ENCODE assay signal across 1 cellular context in the genomic region with DNA sequence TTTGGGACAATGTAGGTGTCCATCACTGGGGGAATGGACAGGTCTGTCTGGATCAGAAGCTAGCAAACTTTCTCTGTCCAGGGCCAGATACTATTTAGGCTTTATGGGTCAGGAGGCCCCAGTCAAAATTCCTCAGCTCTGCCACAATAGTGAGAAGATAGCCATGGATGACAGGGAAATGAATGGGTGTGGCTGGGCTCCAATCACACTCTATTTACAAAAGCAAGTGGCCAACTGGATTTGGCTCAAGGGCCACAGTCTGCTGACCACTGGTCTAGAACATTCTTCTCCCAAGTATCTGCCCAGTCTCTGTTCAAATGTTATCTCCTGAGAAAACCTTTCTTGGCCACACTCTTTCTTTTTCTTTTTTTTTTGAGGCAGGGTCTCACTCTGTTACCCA.
TF ChIP-seq lines count a peak whose summit lies in the region.

No MANE protein-coding gene starts in this region.

TF ChIP-seq in HepG2, 621 proteins besides CTCF, POLR2A, EP300 and RAD21:
- TF ChIP-seq, protein P1, sequence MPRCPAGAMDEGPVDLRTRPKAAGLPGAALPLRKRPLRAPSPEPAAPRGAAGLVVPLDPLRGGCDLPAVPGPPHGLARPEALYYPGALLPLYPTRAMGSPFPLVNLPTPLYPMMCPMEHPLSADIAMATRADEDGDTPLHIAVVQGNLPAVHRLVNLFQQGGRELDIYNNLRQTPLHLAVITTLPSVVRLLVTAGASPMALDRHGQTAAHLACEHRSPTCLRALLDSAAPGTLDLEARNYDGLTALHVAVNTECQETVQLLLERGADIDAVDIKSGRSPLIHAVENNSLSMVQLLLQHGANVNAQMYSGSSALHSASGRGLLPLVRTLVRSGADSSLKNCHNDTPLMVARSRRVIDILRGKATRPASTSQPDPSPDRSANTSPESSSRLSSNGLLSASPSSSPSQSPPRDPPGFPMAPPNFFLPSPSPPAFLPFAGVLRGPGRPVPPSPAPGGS (CRISPR knock-in tag; IDR thresholded peaks at IDR 0.05): no peak
- peak; percentile 53 for TF ChIP-seq RBM22 (optimal IDR thresholded peaks at IDR 0.05; ENCODE audit: low read length)
